15 cellular contexts compared by ENCODE assay signal in genomic region chr17:36975922-36976515, GRCh38. TPM values are rescaled to one million over a fixed set of nuclear protein-coding genes. Genes with fewer than 3 reads are reported as not detected.
A peak's percentile ranks its signal among the peaks of the same experiment; 100 is the strongest.
DNase-seq lines count a peak whose midpoint lies in the region; ATAC-seq, FAIRE-seq and TF ChIP-seq lines count a peak whose summit lies in the region.
"Had no signal": no experiment of that assay in that cellular context is flagged by ENCODE, and none has a peak within 500 bp of the region (broad histone marks: within the 10 kb centered on the region; RNA-seq: fewer than 3 reads in every experiment).

No MANE protein-coding gene starts in this region.

- H3K9ac ChIP-seq in K562 (ENCODE audit: insufficient read depth in 1 of 2, low read depth in 2 of 2, low read length in 2 of 2), result no peak overlapping the region
- H3K9ac ChIP-seq: BLaER1, GM23248 had no signal

- no peak overlapping the region for H3K27ac ChIP-seq in CD4-positive, alpha-beta T cell (ENCODE audit: low read depth, low read length)
- no peak overlapping the region for H3K27ac ChIP-seq in K562 (ENCODE audit: extremely low read depth, low read depth, low read length)
- H3K27ac ChIP-seq: BLaER1, GM23248 had no signal

- no peak overlapping the region for H3K4me3 Mint-ChIP-seq in activated CD4-positive, alpha-beta memory T cell treated with anti-CD3 and anti-CD28 coated beads for 36 hours
- H3K4me3 Mint-ChIP-seq in activated CD4-positive, alpha-beta memory T cell treated with anti-CD3 and anti-CD28 coated beads, Interleukin-2, amount 10 ng/mL, durations not matched to agents 7 days and 5 days, result no peak overlapping the region
- no peak overlapping the region for H3K4me3 Mint-ChIP-seq in CD4-positive, alpha-beta T cell

- intact Hi-C loops in activated CD4-positive, alpha-beta memory T cell treated with anti-CD3 and anti-CD28 coated beads for 36 hours (cut with micrococcal nuclease), result no loop called here
- intact Hi-C loops in CD4-positive, alpha-beta T cell (cut with DNase I, micrococcal nuclease), result no loop called here
- intact Hi-C loops in K562 (cut with micrococcal nuclease), result no loop called here

- H3K9me3 Mint-ChIP-seq in activated CD4-positive, alpha-beta memory T cell treated with anti-CD3 and anti-CD28 coated beads for 36 hours, result no peaks in the 10 kb centered on the region
- H3K9me3 Mint-ChIP-seq in activated CD4-positive, alpha-beta memory T cell treated with anti-CD3 and anti-CD28 coated beads, Interleukin-2, amount 10 ng/mL, durations not matched to agents 7 days and 5 days, result no peaks in the 10 kb centered on the region
- H3K9me3 Mint-ChIP-seq in CD4-positive, alpha-beta T cell, result no peaks in the 10 kb centered on the region

- no peaks in the 10 kb centered on the region for H3K27me3 ChIP-seq in CD4-positive, alpha-beta T cell (ENCODE audit: control insufficient read depth, insufficient read depth, low read length)
- no peaks in the 10 kb centered on the region for H3K27me3 ChIP-seq in K562 (ENCODE audit: control insufficient read depth in 2 of 2, insufficient read depth in 2 of 2, low read length in 2 of 2)
- H3K27me3 ChIP-seq: BLaER1 had no signal

- no peaks in the 10 kb centered on the region for H4K20me1 ChIP-seq in K562 (replicated peaks; ENCODE audit: control insufficient read depth, insufficient read depth, low read length)

- peaks cover 19% of the 10 kb centered on the region for H3K36me3 ChIP-seq in K562 (ENCODE audit: control insufficient read depth, insufficient read depth, low read length)

- in situ Hi-C loops in K562 (cut with MboI), result no loop called here

- no TSS peak for BruUV-seq in K562 (replicated peaks; lab: Mats Ljungman, UMichigan)

- 90% methylated on average over 1 of the region's 1 CpG for WGBS in K562 (ENCODE audit: insufficient coverage, low coverage, missing lambda C conversion rate)

- peak overlapping the region; percentile 2 for H3K27ac Mint-ChIP-seq in activated CD4-positive, alpha-beta memory T cell treated with anti-CD3 and anti-CD28 coated beads for 36 hours
- H3K27ac Mint-ChIP-seq in activated CD4-positive, alpha-beta memory T cell treated with anti-CD3 and anti-CD28 coated beads, Interleukin-2, amount 10 ng/mL, durations not matched to agents 7 days and 5 days, result no peak overlapping the region
- peak overlapping the region; percentile 3 for H3K27ac Mint-ChIP-seq in CD4-positive, alpha-beta T cell

- H3K4me2 ChIP-seq in K562 (ENCODE audit: insufficient read depth, low read length), result no peak overlapping the region
- H3K4me2 ChIP-seq: BLaER1 had no signal

- no peak for TF ChIP-seq EP300 in K562 (IDR thresholded peaks at IDR 0.05; ENCODE audit: low read length)

- TF ChIP-seq RAD21 in K562 (CRISPR knock-in tag; conservative IDR thresholded peaks at IDR 0.05 in 1 of 2, IDR thresholded peaks at IDR 0.05 in 1 of 2), result no peak

- peaks cover 3% of the 10 kb centered on the region for H3K36me3 Mint-ChIP-seq in activated CD4-positive, alpha-beta memory T cell treated with anti-CD3 and anti-CD28 coated beads for 36 hours
- peaks cover 17% of the 10 kb centered on the region for H3K36me3 Mint-ChIP-seq in activated CD4-positive, alpha-beta memory T cell treated with anti-CD3 and anti-CD28 coated beads, Interleukin-2, amount 10 ng/mL, durations not matched to agents 7 days and 5 days (ENCODE audit: low read depth)
- peaks cover 40% of the 10 kb centered on the region for H3K36me3 Mint-ChIP-seq in CD4-positive, alpha-beta T cell (ENCODE audit: low read depth)

- H3K27me3 Mint-ChIP-seq in activated CD4-positive, alpha-beta memory T cell treated with anti-CD3 and anti-CD28 coated beads for 36 hours, result no peaks in the 10 kb centered on the region
- H3K27me3 Mint-ChIP-seq in activated CD4-positive, alpha-beta memory T cell treated with anti-CD3 and anti-CD28 coated beads, Interleukin-2, amount 10 ng/mL, durations not matched to agents 7 days and 5 days, result no peaks in the 10 kb centered on the region
- H3K27me3 Mint-ChIP-seq in CD4-positive, alpha-beta T cell, result no peaks in the 10 kb centered on the region

- ATAC-seq in CD4-positive, alpha-beta T cell (ENCODE audit: poor library complexity), result no peak
- ATAC-seq in K562, result no peak

- DNase-seq in activated CD4-positive, alpha-beta memory T cell treated with anti-CD3 and anti-CD28 coated beads for 36 hours, result no peak
- DNase-seq in activated CD4-positive, alpha-beta memory T cell treated with anti-CD3 and anti-CD28 coated beads, Interleukin-2, amount 10 ng/mL, durations not matched to agents 7 days and 5 days, result no peak
- no peak for DNase-seq in CD4-positive, alpha-beta T cell
- DNase-seq in NCI-H524 treated with DMSO at 0.1 percent for 48 hours (lab: John Stamatoyannopoulos, UW) (peak; percentile 87), K562 (ENCODE audit: extremely low read depth in 1 of 4, low spot score in 3 of 4) (no peak), HCEC 1CT (no peak), T-helper 1 cell (no peak), NCI-H1417 treated with DMSO at 0.1 percent for 48 hours (lab: John Stamatoyannopoulos, UW) (no peak)
- DNase-seq: 8988T, AML-193, DMS53, GF-D8, GM23248 had no signal

- POLR2A ChIA-PET in activated CD4-positive, alpha-beta memory T cell treated with anti-CD3 and anti-CD28 coated beads for 36 hours (lab: Charles Lee), result no interaction called here
- POLR2A ChIA-PET in activated CD4-positive, alpha-beta memory T cell treated with anti-CD3 and anti-CD28 coated beads, Interleukin-2, amount 10 ng/mL, durations not matched to agents 7 days and 5 days (lab: Charles Lee), result interaction anchor here (1.2 kb wide), 1 partner anchor 10 kb away, joined by 3 read pairs; no protein-coding TSS in a partner anchor
- POLR2A ChIA-PET in CD4-positive, alpha-beta T cell (lab: Charles Lee), result no interaction called here
- POLR2A ChIA-PET in K562 (lab: Yijun Ruan, JAX), result interaction anchor here (0.6 to 1.5 kb wide), 6 partner anchors 11 to 111 kb away, joined by 3 to 4 read pairs (median 3); no protein-coding TSS in a partner anchor

- H3K79me2 ChIP-seq in K562 (ENCODE audit: control insufficient read depth, insufficient read depth, low read length), result peaks cover 93% of the 10 kb centered on the region

- TF ChIP-seq POLR2A in K562 (conservative IDR thresholded peaks at IDR 0.05), result no peak

- H3K9me1 ChIP-seq in K562 (ENCODE audit: control insufficient read depth, insufficient read depth, low read length), result no peaks in the 10 kb centered on the region

- no peaks in the 10 kb centered on the region for H3K4me1 ChIP-seq in K562 (replicated peaks in 1 of 2; ENCODE audit: control insufficient read depth in 2 of 2, insufficient read depth in 2 of 2, low read length in 2 of 2)
- H3K4me1 ChIP-seq: BLaER1 had no signal

- no peak for TF ChIP-seq CTCF in CD4-positive, alpha-beta T cell (IDR thresholded peaks at IDR 0.05)
- TF ChIP-seq CTCF in K562 (IDR thresholded peaks at IDR 0.05 in 2 of 3, conservative IDR thresholded peaks at IDR 0.05 in 1 of 3; ENCODE audit: insufficient read depth in 2 of 3, low read depth in 1 of 3, low read length in 3 of 3), result no peak

- CTCF ChIA-PET in activated CD4-positive, alpha-beta memory T cell treated with anti-CD3 and anti-CD28 coated beads for 36 hours (lab: Charles Lee), result interaction anchor here (0.7 to 1.0 kb wide), 2 partner anchors 10 to 72 kb away, joined by 3 read pairs; no protein-coding TSS in a partner anchor
- CTCF ChIA-PET in activated CD4-positive, alpha-beta memory T cell treated with anti-CD3 and anti-CD28 coated beads, Interleukin-2, amount 10 ng/mL, durations not matched to agents 7 days and 5 days (lab: Charles Lee), result no interaction called here
- CTCF ChIA-PET in CD4-positive, alpha-beta T cell (lab: Charles Lee), result interaction anchor here (1.9 kb wide), 1 partner anchor 30 kb away, joined by 4 read pairs; no protein-coding TSS in a partner anchor
- CTCF ChIA-PET in K562 (lab: Yijun Ruan, JAX; ENCODE audit: low intra/inter-chr PET ratio), result interaction anchor here (0.8 kb wide), 1 partner anchor 16 kb away, joined by 3 read pairs; no protein-coding TSS in a partner anchor

- H3K4me3 ChIP-seq in K562, result no peak overlapping the region
- H3K4me3 ChIP-seq: BLaER1, GM23248 had no signal

- peaks cover 48% of the 10 kb centered on the region for H3K4me1 Mint-ChIP-seq in activated CD4-positive, alpha-beta memory T cell treated with anti-CD3 and anti-CD28 coated beads for 36 hours (ENCODE audit: low read depth)
- peaks cover 6% of the 10 kb centered on the region for H3K4me1 Mint-ChIP-seq in activated CD4-positive, alpha-beta memory T cell treated with anti-CD3 and anti-CD28 coated beads, Interleukin-2, amount 10 ng/mL, durations not matched to agents 7 days and 5 days
- peaks cover 66% of the 10 kb centered on the region for H3K4me1 Mint-ChIP-seq in CD4-positive, alpha-beta T cell (ENCODE audit: low read depth)

- no peak overlapping the region for H2AFZ ChIP-seq in K562 (ENCODE audit: low read depth, low read length)
- H2AFZ ChIP-seq: GM23248 had no signal

- no peaks in the 10 kb centered on the region for H3K9me3 ChIP-seq in CD4-positive, alpha-beta T cell (ENCODE audit: control insufficient read depth, low read length)
- no peaks in the 10 kb centered on the region for H3K9me3 ChIP-seq in K562 (replicated peaks; ENCODE audit: control insufficient read depth, insufficient read depth, low read depth, low read length)
- H3K9me3 ChIP-seq: BLaER1 had no signal

- no peak for FAIRE-seq in K562 (lab: Jason Lieb, UNC)
- FAIRE-seq: H54 had no signal

RNA-seq across cellular contexts. Expression of gene AATF, which starts 27.3 kb away (rescaled TPM):
- 10 to 100 TPM; 85.6 to 89.1 TPM for total RNA-seq in activated CD4-positive, alpha-beta memory T cell treated with anti-CD3 and anti-CD28 coated beads for 36 hours
- 10 to 100 TPM; 76.7 to 78.8 TPM for total RNA-seq in activated CD4-positive, alpha-beta memory T cell treated with anti-CD3 and anti-CD28 coated beads, Interleukin-2, amount 10 ng/mL, durations not matched to agents 7 days and 5 days
- 10 to 100 TPM; 40.3 to 40.8 TPM for total RNA-seq in CD4-positive, alpha-beta T cell
- total RNA-seq in K562 (2011; cell fraction: chromatin; rRNA removed; ENCODE audit: low replicate concordance), result 25.5 and 55.9 TPM in 2 replicates
- total RNA-seq in K562 (2011; cell fraction: nucleolus; rRNA removed), result 19.2 and 22.8 TPM in 2 replicates
- 29.3 and 39.8 TPM in 2 replicates for total RNA-seq in K562 (2011; cell fraction: nucleoplasm; rRNA removed)
- total RNA-seq in K562 (2014; rRNA removed), result 106 and 140 TPM in 2 replicates
- 90.1 and 101 TPM in 2 replicates for total RNA-seq in K562 (2014; rRNA removed; fragmentation: Illumina TruSeq; extraction: Trizol)
- total RNA-seq in K562 (2015; rRNA removed; fragmentation: Illumina TruSeq; extraction: Trizol), result 123 and 126 TPM in 2 replicates
- total RNA-seq in K562 (2021), result 106 and 130 TPM in 2 replicates
- 19.1 and 40.3 TPM in 2 replicates for polyA plus RNA-seq in K562 (2011; rRNA removed)
- 13.4 and 28.2 TPM in 2 replicates for polyA plus RNA-seq in K562 (2011; cell fraction: cytosol; rRNA removed)
- 8.8 and 18.6 TPM in 2 replicates for polyA plus RNA-seq in K562 (2011; cell fraction: nucleus; rRNA removed)
- polyA plus RNA-seq in K562 (2012), result 100 and 110 TPM in 2 replicates
- polyA plus RNA-seq in K562 (2014; fragmentation: Illumina TruSeq; extraction: Trizol), result 126 and 133 TPM in 2 replicates
- 10 to 100 TPM; 34.5 to 35.4 TPM for polyA plus RNA-seq in K562 (2014; fragmentation: Nextera tagmentation; extraction: Ambion mirVana)
- polyA plus RNA-seq in K562 (2014; rRNA removed), result 67.0 and 80.7 TPM in 2 replicates
- 26.6 and 39.2 TPM in 2 replicates for polyA minus RNA-seq in K562 (2011; rRNA and poly(A)+ RNA removed)
- polyA minus RNA-seq in K562 (2011; cell fraction: cytosol; rRNA and poly(A)+ RNA removed), result 22.8 and 34.9 TPM in 2 replicates
- 9.7 and 10.4 TPM in 2 replicates for polyA minus RNA-seq in K562 (2011; cell fraction: nucleus; rRNA and poly(A)+ RNA removed)

RNA-seq across cellular contexts. Expression of gene LHX1, which starts 38.7 kb away (rescaled TPM):
- under 1 TPM in 1 of 2 experiments, not detected in 1; 0.17 TPM for total RNA-seq in activated CD4-positive, alpha-beta memory T cell treated with anti-CD3 and anti-CD28 coated beads for 36 hours
- total RNA-seq in activated CD4-positive, alpha-beta memory T cell treated with anti-CD3 and anti-CD28 coated beads, Interleukin-2, amount 10 ng/mL, durations not matched to agents 7 days and 5 days, result under 1 TPM; 0.18 TPM
- not detected for total RNA-seq in CD4-positive, alpha-beta T cell
- total RNA-seq in K562 (2011; cell fraction: chromatin; rRNA removed; ENCODE audit: low replicate concordance), result 0.58 and 0.74 TPM in 2 replicates
- 0.53 and 1.5 TPM in 2 replicates for total RNA-seq in K562 (2011; cell fraction: nucleolus; rRNA removed)
- total RNA-seq in K562 (2011; cell fraction: nucleoplasm; rRNA removed), result 0.15 TPM in 1 of 2 replicates, not detected in the other
- 0.05 TPM in 1 of 2 replicates, not detected in the other for total RNA-seq in K562 (2014; rRNA removed)
- total RNA-seq in K562 (2014; rRNA removed; fragmentation: Illumina TruSeq; extraction: Trizol), result not detected in 2 replicates
- not detected in 2 replicates for total RNA-seq in K562 (2015; rRNA removed; fragmentation: Illumina TruSeq; extraction: Trizol)
- 0.07 TPM in 1 of 2 replicates, not detected in the other for total RNA-seq in K562 (2021)
- 0.05 and 0.64 TPM in 2 replicates for polyA plus RNA-seq in K562 (2011; rRNA removed)
- polyA plus RNA-seq in K562 (2011; cell fraction: cytosol; rRNA removed), result 0.18 and 1.1 TPM in 2 replicates
- polyA plus RNA-seq in K562 (2011; cell fraction: nucleus; rRNA removed), result 0.13 and 5.4 TPM in 2 replicates
- polyA plus RNA-seq in K562 (2012), result not detected in 2 replicates
- polyA plus RNA-seq in K562 (2014; fragmentation: Illumina TruSeq; extraction: Trizol), result 0.04 TPM in 1 of 2 replicates, not detected in the other
- not detected for polyA plus RNA-seq in K562 (2014; fragmentation: Nextera tagmentation; extraction: Ambion mirVana)
- polyA plus RNA-seq in K562 (2014; rRNA removed), result not detected in 2 replicates
- polyA minus RNA-seq in K562 (2011; rRNA and poly(A)+ RNA removed), result 0.49 TPM in 1 of 2 replicates, not detected in the other
- 2.2 TPM in 1 of 2 replicates, not detected in the other for polyA minus RNA-seq in K562 (2011; cell fraction: cytosol; rRNA and poly(A)+ RNA removed)
- polyA minus RNA-seq in K562 (2011; cell fraction: nucleus; rRNA and poly(A)+ RNA removed), result 0.81 TPM in 1 of 2 replicates, not detected in the other
- total RNA-seq: GM23248 had no signal
- polyA plus RNA-seq: GM23248 had no signal

Comparison
In these comparisons a context has a peak if more than half of its experiments do, and no peak if none do; other contexts are left out.
1. POLR2A ChIA-PET loops: an anchor here in activated CD4-positive, alpha-beta memory T cell treated with anti-CD3 and anti-CD28 coated beads, Interleukin-2, amount 10 ng/mL, durations not matched to agents 7 days and 5 days (1.2 kb wide) and K562 (0.6 to 1.5 kb wide); none called in activated CD4-positive, alpha-beta memory T cell treated with anti-CD3 and anti-CD28 coated beads for 36 hours and CD4-positive, alpha-beta T cell.